In the genomic region with DNA sequence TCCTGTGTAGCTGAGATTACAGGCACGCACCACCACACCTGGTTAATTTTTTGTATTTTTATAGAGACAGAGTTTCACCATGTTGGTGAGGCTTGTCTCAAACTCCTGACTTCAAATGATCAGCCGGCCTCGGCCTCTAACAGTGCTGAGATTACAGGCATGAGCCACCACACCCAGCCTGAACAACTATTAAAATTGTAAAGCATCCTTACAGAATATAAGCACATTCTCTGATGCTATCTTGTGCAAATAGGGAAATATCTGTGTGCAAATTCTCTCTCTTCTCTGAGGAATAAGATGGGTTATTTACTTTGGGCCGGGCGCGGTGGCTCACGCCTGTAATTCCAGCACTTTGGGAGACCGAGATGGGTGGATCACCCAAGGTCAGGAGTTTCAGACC, we compare ENCODE assay signal across 12 cellular contexts. TPM values are rescaled to one million over a fixed set of nuclear protein-coding genes. Genes with fewer than 3 reads are reported as not detected.
A peak's percentile ranks its signal among the peaks of the same experiment; 100 is the strongest.
DNase-seq lines count a peak whose midpoint lies in the region; ATAC-seq and TF ChIP-seq lines count a peak whose summit lies in the region.
"Had no signal": no experiment of that assay in that cellular context is flagged by ENCODE, and none has a peak within 500 bp of the region (broad histone marks: within the 10 kb centered on the region; RNA-seq: fewer than 3 reads in every experiment).

No MANE protein-coding gene starts in this region.

- TF ChIP-seq CTCF in VCaP (conservative IDR thresholded peaks at IDR 0.05) (no peak), mucosa of descending colon (IDR thresholded peaks at IDR 0.05) (no peak), osteoblast (IDR thresholded peaks at IDR 0.05; ENCODE audit: extremely low read depth, low read depth, low read length) (no peak)

- H3K4me3 ChIP-seq in HUES48 (ENCODE audit: low read depth, low read length) (no peak overlapping the region), mucosa of descending colon (no peak overlapping the region), osteoblast (ENCODE audit: insufficient read depth, low read length) (no peak overlapping the region)
- H3K4me3 ChIP-seq: A549 had no signal

- intact Hi-C loops in mucosa of descending colon (cut with DNase I, micrococcal nuclease): no loop called here

- no peak overlapping the region for H3K9ac ChIP-seq in HUES48 (ENCODE audit: low read depth, low read length)

- H3K27me3 ChIP-seq in HUES48 (ENCODE audit: control insufficient read depth, insufficient read depth, low read length) (no peaks in the 10 kb centered on the region), osteoblast (ENCODE audit: insufficient read depth, low read length) (no peaks in the 10 kb centered on the region)

- H3K36me3 ChIP-seq in HUES48 (ENCODE audit: control insufficient read depth, insufficient read depth, low read length) (peaks cover 87% of the 10 kb centered on the region), mucosa of descending colon (ENCODE audit: low read depth) (no peaks in the 10 kb centered on the region), osteoblast (ENCODE audit: insufficient read depth, low read length) (peaks cover 40% of the 10 kb centered on the region)

- H2AFZ ChIP-seq in osteoblast (ENCODE audit: low read length): no peak overlapping the region

- H3K9me3 ChIP-seq in HUES48 (ENCODE audit: control insufficient read depth, insufficient read depth, low read length) (no peaks in the 10 kb centered on the region), mucosa of descending colon (no peaks in the 10 kb centered on the region), osteoblast (ENCODE audit: low read depth, low read length) (no peaks in the 10 kb centered on the region)
- H3K9me3 ChIP-seq: A549 had no signal

- peak overlapping the region; percentile 5 for H3K27ac ChIP-seq in HUES48 (ENCODE audit: low read depth, low read length)
- peak overlapping the region; percentile 13; the same call in 1 of the 2 replicates for H3K27ac ChIP-seq in VCaP
- no peak overlapping the region for H3K27ac ChIP-seq in osteoblast (ENCODE audit: low read depth, low read length)
- H3K27ac ChIP-seq: 22Rv1, A549, C4-2B had no signal

- H3K4me1 ChIP-seq in HUES48 (ENCODE audit: control insufficient read depth, insufficient read depth, low read length): no peaks in the 10 kb centered on the region
- peaks cover 15% of the 10 kb centered on the region for H3K4me1 ChIP-seq in mucosa of descending colon (ENCODE audit: low read depth)
- H3K4me1 ChIP-seq in osteoblast (ENCODE audit: insufficient read depth, low read length): peaks cover 12% of the 10 kb centered on the region

- H4K20me1 ChIP-seq in osteoblast (ENCODE audit: insufficient read depth, low read length): peaks cover 7% of the 10 kb centered on the region

- no peak overlapping the region for H3K4me2 ChIP-seq in osteoblast (ENCODE audit: insufficient read depth, low read length)
- H3K4me2 ChIP-seq: A549 had no signal

- DNase-seq in SIG-M5 treated with dmso at 0.1 percent for 504 hours (lab: John Stamatoyannopoulos, UW; ENCODE audit: unreplicated experiment) (peak; percentile 25), SIG-M5 (lab: John Stamatoyannopoulos, UW) (no peak), mucosa of descending colon (no peak), HT-29 (ENCODE audit: low spot score) (no peak), osteoblast (ENCODE audit: insufficient read length, low spot score, missing footprints) (no peak)
- DNase-seq: GOT3 had no signal

- H3K79me2 ChIP-seq in osteoblast (ENCODE audit: insufficient read depth, low read length): peaks cover 50% of the 10 kb centered on the region

- peak; percentile 53 for ATAC-seq in mucosa of descending colon
- ATAC-seq in GM18870 (IDR thresholded peaks at IDR 0.05; ENCODE audit: unreplicated experiment): no peak

RNA-seq across cellular contexts. Expression of a gene that starts 12.5 kb away (rescaled TPM):
- total RNA-seq in mucosa of descending colon: 100 to 1,000 TPM in 1 of 3 donors, 10 to 100 TPM in 2; 66.3 to 108 (median 76.0) TPM
- 47.7 and 53.4 TPM in 2 replicates for total RNA-seq in HT-29 (2014; rRNA removed; shearing (Covaris generic))
- 44.2 and 54.3 TPM in 2 replicates for total RNA-seq in osteoblast
